Comparison of ENCODE assay signal across 8 cellular contexts in genomic region chr22:36455571-36456458, GRCh38. TPM values are rescaled to one million over a fixed set of nuclear protein-coding genes. Genes with fewer than 3 reads are reported as not detected.
DNase-seq lines count a peak whose midpoint lies in the region; ATAC-seq, FAIRE-seq and TF ChIP-seq lines count a peak whose summit lies in the region.

No MANE protein-coding gene starts in this region.

- H3K27me3 ChIP-seq in SJSA1 (replicated peaks): no peaks in the 10 kb centered on the region
- H3K27me3 ChIP-seq in skeletal muscle tissue (ENCODE audit: control insufficient read depth in 3 of 3, insufficient read depth in 3 of 3, low read length in 3 of 3): no peaks in the 10 kb centered on the region

- TF ChIP-seq CTCF in D721Med (IDR thresholded peaks at IDR 0.05; ENCODE audit: insufficient read depth, missing control alignments): no peak

- TF ChIP-seq POLR2A in GM12892 (IDR thresholded peaks at IDR 0.05; ENCODE audit: low read depth, low read length): no peak

- H3K4me3 ChIP-seq in SJSA1 (peak overlapping the region; percentile 30; the same call in 1 of the 2 replicates), skeletal muscle tissue (ENCODE audit: low read length in 3 of 3) (peak overlapping the region; percentile 62 to 76 (median 66))

- intact Hi-C loops in left cardiac atrium (cut with DNase I): no loop called here

- H3K4me1 ChIP-seq in SJSA1 (replicated peaks): peaks cover 32% of the 10 kb centered on the region
- H3K4me1 ChIP-seq in skeletal muscle tissue (ENCODE audit: control insufficient read depth in 3 of 3, insufficient read depth in 3 of 3, low read length in 3 of 3): peaks cover 32 to 41% (median 39%) of the 10 kb centered on the region in 3 donors

- DNase-seq in GM12892 (ENCODE audit: insufficient read length) (no peak), SJSA1 (ENCODE audit: low read depth in 1 of 2, low spot score in 2 of 2) (no peak), left cardiac atrium (no peak), D721Med (ENCODE audit: insufficient read length, low spot score) (no peak), HTR-8/SVneo (ENCODE audit: insufficient read length, low spot score) (no peak), NOMO-1 (lab: John Stamatoyannopoulos, UW; ENCODE audit: unreplicated experiment in 2 of 2) (no peak), COLO829 (ENCODE audit: low spot score) (no peak)

- H3K9me3 ChIP-seq in SJSA1 (replicated peaks) (no peaks in the 10 kb centered on the region), skeletal muscle tissue (ENCODE audit: control insufficient read depth in 3 of 3, low read length in 3 of 3) (no peaks in the 10 kb centered on the region)

- H3K36me3 ChIP-seq in SJSA1 (no peaks in the 10 kb centered on the region), skeletal muscle tissue (ENCODE audit: control insufficient read depth in 3 of 3, insufficient read depth in 3 of 3, low read length in 3 of 3) (no peaks in the 10 kb centered on the region)

- peak overlapping the region; percentile 13; the same call in 1 of the 2 replicates for H3K27ac ChIP-seq in SJSA1
- peak overlapping the region; percentile 98 for H3K27ac ChIP-seq in skeletal muscle tissue (ENCODE audit: low read depth, low read length)

- peak overlapping the region; percentile 86 to 90 (median 89) for H3K9ac ChIP-seq in skeletal muscle tissue (ENCODE audit: low read depth in 1 of 3, low read length in 3 of 3)

- FAIRE-seq in GM12892 (lab: Jason Lieb, UNC) (peak; percentile 38), D721Med (lab: Jason Lieb, UNC) (no peak), HTR-8/SVneo (lab: Jason Lieb, UNC) (no peak)

- ATAC-seq in left cardiac atrium: peak; percentile 1

RNA-seq across cellular contexts. Expression of gene TXN2, which starts 25.6 kb away (rescaled TPM):
- polyA plus RNA-seq in GM12892 (2012; ENCODE audit: missing spikeins): 116 TPM
- total RNA-seq in SJSA1 (2014; rRNA removed; shearing (Covaris generic)): 18.8 and 27.4 TPM in 2 replicates
- total RNA-seq in left cardiac atrium: 10 to 100 TPM; 91.5 to 96.8 TPM
- total RNA-seq in skeletal muscle tissue: 19.3 TPM

RNA-seq across cellular contexts. Expression of gene FOXRED2, which starts 51.0 kb away (rescaled TPM):
- polyA plus RNA-seq in GM12892 (2012; ENCODE audit: missing spikeins): 3.4 TPM
- total RNA-seq in SJSA1 (2014; rRNA removed; shearing (Covaris generic)): 0.88 and 6.3 TPM in 2 replicates
- total RNA-seq in left cardiac atrium: 1 to 10 TPM; 5.1 to 8.5 TPM
- total RNA-seq in skeletal muscle tissue: 14.6 TPM
